ENCODE assay signal across 8 cellular contexts in genomic region chr10:86400705-86401587, GRCh38.
DNase-seq lines count a peak whose midpoint lies in the region; ATAC-seq and TF ChIP-seq lines count a peak whose summit lies in the region.

No MANE protein-coding gene starts in this region.

- H3K79me2 ChIP-seq in SU-DHL-6 (ENCODE audit: insufficient read depth, low read length): peaks cover 19% of the 10 kb centered on the region

- H3K27me3 ChIP-seq in SU-DHL-6 (ENCODE audit: low read length) (no peaks in the 10 kb centered on the region), iPS-18a (ENCODE audit: control insufficient read depth, insufficient read depth, low read length) (peaks cover 55% of the 10 kb centered on the region)

- ATAC-seq in GM18858 (IDR thresholded peaks at IDR 0.05; ENCODE audit: unreplicated experiment) (peak; percentile 20), HG03095 (IDR thresholded peaks at IDR 0.05; ENCODE audit: unreplicated experiment) (peak; percentile 23)

- H3K4me1 ChIP-seq in iPS-18a (ENCODE audit: control insufficient read depth, low read depth, low read length): peaks cover 12% of the 10 kb centered on the region

- H3K27ac ChIP-seq in 22Rv1 (peak overlapping the region; percentile 94), SU-DHL-6 (ENCODE audit: low read depth, low read length) (peak overlapping the region; percentile 95), angular gyrus (ENCODE audit: low read depth, low read length) (peak overlapping the region; percentile 87), iPS-18a (ENCODE audit: low read length) (no peak overlapping the region)

- peak overlapping the region; percentile 58 for H3K4me3 ChIP-seq in SU-DHL-6 (ENCODE audit: insufficient read depth, low read length, poor library complexity, severe bottlenecking)
- H3K4me3 ChIP-seq in iPS-18a (ENCODE audit: low read length): peak overlapping the region; percentile 66

- no peaks in the 10 kb centered on the region for H4K20me1 ChIP-seq in SU-DHL-6 (ENCODE audit: low read depth, low read length)

- no peaks in the 10 kb centered on the region for H3K9me2 ChIP-seq in SU-DHL-6 (replicated peaks; ENCODE audit: insufficient read depth, low read length)

- peak; percentile 52 to 59 for DNase-seq in stimulated activated CD4-positive, alpha-beta T cell treated with anti-CD3 and anti-CD28 coated beads, Interleukin-12 subunit alpha, Interleukin-12 subunit beta, amount 100 ng/mL, for 24 hours (ENCODE audit: low read depth in 2 of 2)
- DNase-seq in NCI-H446 (lab: John Stamatoyannopoulos, UW): no peak

- H3K9me3 ChIP-seq in SU-DHL-6 (ENCODE audit: insufficient read depth, low read length) (no peaks in the 10 kb centered on the region), iPS-18a (ENCODE audit: control insufficient read depth, low read depth, low read length) (no peaks in the 10 kb centered on the region)

- no peak overlapping the region for H2AFZ ChIP-seq in SU-DHL-6 (ENCODE audit: low read depth, low read length, severe bottlenecking)

- peak overlapping the region; percentile 88 for H3K4me2 ChIP-seq in SU-DHL-6 (ENCODE audit: low read depth, low read length, poor library complexity, severe bottlenecking)

- peak overlapping the region; percentile 94 for H3K9ac ChIP-seq in SU-DHL-6 (ENCODE audit: low read length)
- no peak overlapping the region for H3K9ac ChIP-seq in iPS-18a (ENCODE audit: low read length)

- TF ChIP-seq CTCF in 22Rv1 (IDR thresholded peaks at IDR 0.05) (peak; percentile 31; the same call in 1 of the 2 replicates), SU-DHL-6 (IDR thresholded peaks at IDR 0.05; ENCODE audit: insufficient read depth, low read length, poor library complexity, severe bottlenecking) (no peak)

- peaks cover 46% of the 10 kb centered on the region for H3F3A ChIP-seq in SU-DHL-6 (ENCODE audit: insufficient read depth)

- H3K36me3 ChIP-seq in SU-DHL-6 (ENCODE audit: low read length) (no peaks in the 10 kb centered on the region), iPS-18a (ENCODE audit: control insufficient read depth, low read depth, low read length) (no peaks in the 10 kb centered on the region)

Comparison
In these comparisons a context has a peak if more than half of its experiments do, and no peak if none do; other contexts are left out.
1. DNase-seq: peak in stimulated activated CD4-positive, alpha-beta T cell treated with anti-CD3 and anti-CD28 coated beads, Interleukin-12 subunit alpha, Interleukin-12 subunit beta, amount 100 ng/mL, for 24 hours (2 of 2); none in NCI-H446 (0 of 2).